Comparison of ENCODE assay signal across 8 cellular contexts in the genomic region with DNA sequence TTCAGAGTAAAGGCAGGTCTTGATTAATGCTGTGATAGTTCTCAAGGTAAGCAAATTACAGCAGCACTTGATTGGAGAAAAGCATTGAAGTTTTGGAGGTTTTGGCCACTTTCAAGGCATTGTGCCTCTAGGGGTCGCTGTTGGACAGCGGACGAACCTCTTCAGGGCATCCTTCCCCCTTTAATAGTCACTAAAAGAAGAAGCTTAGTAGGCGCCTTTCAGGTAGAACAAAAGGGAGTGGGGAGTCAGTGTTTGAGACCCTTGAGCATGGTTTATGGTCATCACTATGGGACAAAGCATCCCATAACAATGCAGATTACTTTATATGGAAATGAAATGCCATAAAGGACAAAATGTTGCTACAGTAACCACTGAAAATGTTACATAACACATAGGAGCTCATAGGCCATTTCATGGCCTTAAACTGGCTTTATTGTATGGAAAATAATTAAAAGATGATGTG.
DNase-seq lines count a peak whose midpoint lies in the region; ATAC-seq and TF ChIP-seq lines count a peak whose summit lies in the region.

No MANE protein-coding gene starts in this region.

- H3K36me3 Mint-ChIP-seq in IgD-negative memory B cell, result no peaks in the 10 kb centered on the region
- no peaks in the 10 kb centered on the region for H3K36me3 Mint-ChIP-seq in naive thymus-derived CD8-positive, alpha-beta T cell
- no peaks in the 10 kb centered on the region for H3K36me3 Mint-ChIP-seq in stimulated activated memory B cell treated with anti-CD40 and anti-IgM and Interleukin-4, amounts not matched to agents 10 μg/mL and 1 μg/mL and 100 μg/mL, for 72 hours

- H3K27me3 ChIP-seq in PC-9 (ENCODE audit: insufficient read depth, low read depth), result no peaks in the 10 kb centered on the region

- H3K4me3 Mint-ChIP-seq in IgD-negative memory B cell, result peak overlapping the region; percentile 8 to 92 (median 76)
- H3K4me3 Mint-ChIP-seq in naive thymus-derived CD8-positive, alpha-beta T cell, result peak overlapping the region; percentile 70 to 89 (median 86)
- peak overlapping the region; percentile 81 for H3K4me3 Mint-ChIP-seq in stimulated activated memory B cell treated with anti-CD40 and anti-IgM and Interleukin-4, amounts not matched to agents 10 μg/mL and 1 μg/mL and 100 μg/mL, for 72 hours

- peak overlapping the region; percentile 41; the same call in 1 of the 2 replicates for H3K4me2 ChIP-seq in PC-9

- H3K9me3 Mint-ChIP-seq in IgD-negative memory B cell, result no peaks in the 10 kb centered on the region
- H3K9me3 Mint-ChIP-seq in naive thymus-derived CD8-positive, alpha-beta T cell, result no peaks in the 10 kb centered on the region
- no peaks in the 10 kb centered on the region for H3K9me3 Mint-ChIP-seq in stimulated activated memory B cell treated with anti-CD40 and anti-IgM and Interleukin-4, amounts not matched to agents 10 μg/mL and 1 μg/mL and 100 μg/mL, for 72 hours

- intact Hi-C loops in PC-9 (cut with micrococcal nuclease; ENCODE audit: unreplicated experiment), result loop anchor here (1.0 to 10.0 kb wide), 5 partner anchors 195 to 1268 kb away; partner anchors contain the start of gene BTG1

- H3K36me3 ChIP-seq in PC-9 (ENCODE audit: low read depth), result no peaks in the 10 kb centered on the region

- no peaks in the 10 kb centered on the region for H3F3A ChIP-seq in PC-9 (ENCODE audit: insufficient read depth, low read depth)

- H3K27ac Mint-ChIP-seq in IgD-negative memory B cell, result peak overlapping the region in 1 of 3 donors; percentile 0
- H3K27ac Mint-ChIP-seq in naive thymus-derived CD8-positive, alpha-beta T cell, result peak overlapping the region; percentile 3 to 92 (median 76)
- peak overlapping the region; percentile 66 for H3K27ac Mint-ChIP-seq in stimulated activated memory B cell treated with anti-CD40 and anti-IgM and Interleukin-4, amounts not matched to agents 10 μg/mL and 1 μg/mL and 100 μg/mL, for 72 hours

- TF ChIP-seq CTCF in PC-9 (conservative IDR thresholded peaks at IDR 0.05), result peak; percentile 96
- peak; percentile 97 for TF ChIP-seq CTCF in fibroblast of mammary gland (conservative IDR thresholded peaks at IDR 0.05; ENCODE audit: control insufficient read depth, insufficient read depth, low read depth, low read length)

- peaks cover 4 to 5% (median 5%) of the 10 kb centered on the region in 3 donors for H3K4me1 Mint-ChIP-seq in IgD-negative memory B cell
- peaks cover 4 to 10% (median 8%) of the 10 kb centered on the region in 4 donors for H3K4me1 Mint-ChIP-seq in naive thymus-derived CD8-positive, alpha-beta T cell
- peaks cover 10% of the 10 kb centered on the region for H3K4me1 Mint-ChIP-seq in stimulated activated memory B cell treated with anti-CD40 and anti-IgM and Interleukin-4, amounts not matched to agents 10 μg/mL and 1 μg/mL and 100 μg/mL, for 72 hours

- CTCF ChIA-PET in PC-9 (lab: Charles Lee), result no interaction called here

- POLR2A ChIA-PET in PC-9 (lab: Charles Lee; ENCODE audit: unreplicated experiment), result interaction anchor here (0.7 kb wide), 1 partner anchor 113 kb away, joined by 3 read pairs; no protein-coding TSS in a partner anchor
- POLR2A ChIA-PET in naive thymus-derived CD8-positive, alpha-beta T cell (lab: Charles Lee), result interaction anchor here (1.0 to 2.0 kb wide), 4 partner anchors 760 to 1212 kb away, joined by 3 to 25 read pairs (median 4); partner anchors contain the start of gene BTG1

- no peaks in the 10 kb centered on the region for H3K9me3 ChIP-seq in PC-9 (ENCODE audit: insufficient read depth, low read depth)

- ATAC-seq in GM21526 (IDR thresholded peaks at IDR 0.05; ENCODE audit: low FRiP score, unreplicated experiment), result peak; percentile 86
- peak; percentile 91 to 92 for ATAC-seq in naive thymus-derived CD8-positive, alpha-beta T cell
- ATAC-seq in stimulated activated memory B cell treated with anti-CD40 and anti-IgM and Interleukin-4, amounts not matched to agents 10 μg/mL and 1 μg/mL and 100 μg/mL, for 72 hours, result peak; percentile 79

- H3K27me3 Mint-ChIP-seq in IgD-negative memory B cell, result peaks cover 8% of the 10 kb centered on the region
- H3K27me3 Mint-ChIP-seq in naive thymus-derived CD8-positive, alpha-beta T cell, result peaks cover 2 to 11% (median 3%) of the 10 kb centered on the region in 5 donors
- H3K27me3 Mint-ChIP-seq in stimulated activated memory B cell treated with anti-CD40 and anti-IgM and Interleukin-4, amounts not matched to agents 10 μg/mL and 1 μg/mL and 100 μg/mL, for 72 hours, result no peaks in the 10 kb centered on the region

- peak; percentile 85 for DNase-seq in COLO668 (lab: John Stamatoyannopoulos, UW; ENCODE audit: unreplicated experiment)
- DNase-seq in PC-9, result peak; percentile 51 to 67
- DNase-seq in activated T-cell treated with anti-CD3 and anti-CD28 coated beads, Interleukin-2, amount 50 U/mL, for 48 hours, result peak; percentile 88 to 91
- peak; percentile 83 for DNase-seq in fibroblast of mammary gland (ENCODE audit: low read depth)
- peak; percentile 70 to 92 (median 84) for DNase-seq in naive thymus-derived CD8-positive, alpha-beta T cell

- no peaks in the 10 kb centered on the region for H4K20me1 ChIP-seq in PC-9 (ENCODE audit: insufficient read depth)

- H3K79me2 ChIP-seq in PC-9 (ENCODE audit: low read depth), result no peaks in the 10 kb centered on the region

- no peak overlapping the region for H2AFZ ChIP-seq in PC-9

- no TSS peak for BruUV-seq in PC-9 (replicated peaks; lab: Mats Ljungman, UMichigan)

- no peaks in the 10 kb centered on the region for H3K9me2 ChIP-seq in PC-9 (ENCODE audit: insufficient read depth)

- H3K4me1 ChIP-seq in PC-9 (replicated peaks; ENCODE audit: insufficient read depth), result peaks cover 9% of the 10 kb centered on the region

- no peak overlapping the region for H3K27ac ChIP-seq in PC-9

- H3K4me3 ChIP-seq in PC-9 (no peak overlapping the region), fibroblast of mammary gland (ENCODE audit: control insufficient read depth, low read depth, low read length) (peak overlapping the region; percentile 55)
